In the genomic region with DNA sequence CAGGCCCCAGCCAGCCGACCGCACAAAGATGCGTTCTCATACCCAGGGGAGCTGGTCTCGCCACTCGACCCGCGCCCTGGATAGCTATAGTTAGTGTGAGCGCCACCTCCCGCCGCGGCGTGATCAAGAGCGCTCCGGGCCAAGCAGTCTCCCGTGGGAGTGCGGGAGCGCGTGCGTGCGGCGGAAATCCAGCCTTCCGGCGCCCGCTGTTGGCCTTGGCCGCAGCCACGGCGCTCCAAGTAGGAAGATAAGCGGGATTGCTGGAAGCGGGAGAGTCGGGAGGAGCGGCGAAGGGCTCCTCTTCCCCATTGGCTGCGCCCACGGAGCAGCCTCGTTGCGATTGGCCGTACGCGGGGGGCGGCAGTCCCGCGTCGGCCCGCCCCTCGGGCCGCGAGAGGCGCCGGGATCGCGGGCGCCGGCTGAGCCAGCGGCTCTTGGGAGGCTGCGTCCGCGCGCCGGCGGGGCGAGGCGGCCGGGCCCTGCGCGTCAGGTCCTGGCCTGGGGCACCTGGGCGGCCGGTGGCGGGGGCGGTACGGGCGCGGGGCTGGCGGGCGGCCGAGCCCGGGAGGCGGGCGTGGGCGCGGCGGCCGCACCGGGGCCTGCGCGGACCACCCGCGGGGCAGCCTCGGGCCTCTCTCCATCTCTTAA, we compare ENCODE assay signal across 7 cellular contexts. TPM values are rescaled to one million over a fixed set of nuclear protein-coding genes. Genes with fewer than 3 reads are reported as not detected.
DNase-seq lines count a peak whose midpoint lies in the region; ATAC-seq lines count a peak whose summit lies in the region.
"Not testable (repeated sequence)": the region's sequence is repeated elsewhere in the genome, so short reads cannot be mapped to it uniquely, and the experiment has no call there.

No MANE protein-coding gene starts in this region.

- not testable (repeated sequence) for H3K4me1 Mint-ChIP-seq in natural killer cell treated with Interleukin-12 subunit alpha and Interleukin-12 subunit beta and Interleukin-15 and Interleukin-18, amount 100 ng/mL, for 72 hours (ENCODE audit: low read depth in 2 of 2)

- not testable (repeated sequence) for H3K27me3 Mint-ChIP-seq in natural killer cell treated with Interleukin-12 subunit alpha and Interleukin-12 subunit beta and Interleukin-15 and Interleukin-18, amount 100 ng/mL, for 72 hours

- H3K4me3 Mint-ChIP-seq in natural killer cell treated with Interleukin-12 subunit alpha and Interleukin-12 subunit beta and Interleukin-15 and Interleukin-18, amount 100 ng/mL, for 72 hours: not testable (repeated sequence)

- intact Hi-C loops in left cardiac atrium (cut with DNase I): not testable (repeated sequence)

- not testable (repeated sequence) for H3K27ac Mint-ChIP-seq in natural killer cell treated with Interleukin-12 subunit alpha and Interleukin-12 subunit beta and Interleukin-15 and Interleukin-18, amount 100 ng/mL, for 72 hours

- H3K9me3 Mint-ChIP-seq in natural killer cell treated with Interleukin-12 subunit alpha and Interleukin-12 subunit beta and Interleukin-15 and Interleukin-18, amount 100 ng/mL, for 72 hours: not testable (repeated sequence)

- H3K36me3 Mint-ChIP-seq in natural killer cell treated with Interleukin-12 subunit alpha and Interleukin-12 subunit beta and Interleukin-15 and Interleukin-18, amount 100 ng/mL, for 72 hours: not testable (repeated sequence)

- ATAC-seq in GM21576 (IDR thresholded peaks at IDR 0.05; ENCODE audit: unreplicated experiment): peak; percentile 52
- ATAC-seq in left cardiac atrium: not testable (repeated sequence)
- ATAC-seq in natural killer cell treated with Interleukin-12 subunit alpha and Interleukin-12 subunit beta and Interleukin-15 and Interleukin-18, amount 100 ng/mL, for 72 hours: peak in 1 of 2 donors; percentile 65

- DNase-seq in RKO (ENCODE audit: low spot score) (peak; percentile 0), activated T-cell treated with anti-CD3 and anti-CD28 coated beads for 1 hour (ENCODE audit: low read depth) (peak; percentile 6), left cardiac atrium (peak; percentile 81)
- DNase-seq in central memory CD4-positive, alpha-beta T cell: peak; percentile 35
- DNase-seq in natural killer cell treated with Interleukin-12 subunit alpha and Interleukin-12 subunit beta and Interleukin-15 and Interleukin-18, amount 100 ng/mL, for 72 hours (ENCODE audit: low spot score): peak; percentile 60
- DNase-seq in stimulated activated CD4-positive, alpha-beta T cell treated with anti-CD3 and anti-CD28 coated beads, Interleukin-2, amount 100 ng/mL, for 24 hours: peak; percentile 24 to 33

RNA-seq across cellular contexts. Expression of a gene that starts 35.9 kb away (rescaled TPM):
- total RNA-seq in left cardiac atrium: not detected
- total RNA-seq in natural killer cell treated with Interleukin-12 subunit alpha and Interleukin-12 subunit beta and Interleukin-15 and Interleukin-18, amount 100 ng/mL, for 72 hours: not detected

Comparison
In these comparisons a context has a peak if more than half of its experiments do, and no peak if none do; other contexts are left out.
1. DNase-seq: peak in every context shown above with its lines; median percentile 81 in left cardiac atrium; 60 in natural killer cell treated with Interleukin-12 subunit alpha and Interleukin-12 subunit beta and Interleukin-15 and Interleukin-18, amount 100 ng/mL, for 72 hours; 35 in central memory CD4-positive, alpha-beta T cell; 28 in stimulated activated CD4-positive, alpha-beta T cell treated with anti-CD3 and anti-CD28 coated beads, Interleukin-2, amount 100 ng/mL, for 24 hours; 6 in activated T-cell treated with anti-CD3 and anti-CD28 coated beads for 1 hour; 0 in RKO.